Comparison of ENCODE assay signal across 8 cellular contexts in the genomic region with DNA sequence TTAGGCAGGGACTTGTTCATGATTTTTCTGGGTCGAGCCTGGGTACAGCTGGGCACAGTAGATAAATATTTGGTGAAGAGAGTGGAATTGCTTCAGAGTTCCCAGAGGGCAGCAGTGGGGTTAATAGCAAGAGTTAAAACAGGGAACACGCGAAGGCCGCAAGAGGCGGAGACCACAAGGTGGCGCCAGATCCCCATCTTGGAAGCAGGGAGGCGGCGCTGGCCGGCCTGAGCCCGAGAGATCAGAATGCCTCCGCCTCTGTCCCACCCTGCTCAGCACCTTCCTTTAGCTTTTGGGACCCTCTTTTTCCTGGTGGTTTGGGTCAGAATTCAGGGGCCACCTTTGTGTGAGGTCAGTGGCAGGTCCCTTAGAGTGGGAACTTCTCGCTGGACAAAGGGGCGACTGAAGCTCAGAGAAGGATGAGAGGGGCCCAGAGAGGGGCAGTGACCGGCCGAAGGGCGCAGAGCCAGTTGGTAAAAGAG. TPM values are rescaled to one million over a fixed set of nuclear protein-coding genes. Genes with fewer than 3 reads are reported as not detected.
DNase-seq lines count a peak whose midpoint lies in the region; ATAC-seq and TF ChIP-seq lines count a peak whose summit lies in the region.

No MANE protein-coding gene starts in this region.

- no peaks in the 10 kb centered on the region for H3K36me3 Mint-ChIP-seq in type B pancreatic cell

- no peaks in the 10 kb centered on the region for H3K9me3 ChIP-seq in SK-N-MC (ENCODE audit: low read depth, low read length)

- 0 out of 2 replicates have a peak overlapping the region, but pooled peaks have one; percentile 23 for H3K27ac ChIP-seq in SK-N-MC

- H3K4me3 ChIP-seq in SK-N-MC = no peak overlapping the region

- H3K36me3 ChIP-seq in SK-N-MC (ENCODE audit: insufficient read depth, low read length) = no peaks in the 10 kb centered on the region

- peaks cover 39% of the 10 kb centered on the region for H3K4me1 Mint-ChIP-seq in type B pancreatic cell (ENCODE audit: unreplicated experiment)

- peak; percentile 43 for DNase-seq in GF-D8 (lab: John Stamatoyannopoulos, UW)
- peak; percentile 82 to 83 for DNase-seq in Kasumi-1 (lab: John Stamatoyannopoulos, UW)
- peak; percentile 55 for DNase-seq in SK-N-MC (ENCODE audit: low read depth, low spot score)
- peak; percentile 71 to 91 (median 81) for DNase-seq in activated naive CD4-positive, alpha-beta T cell (lab: John Stamatoyannopoulos, UW)
- peak; percentile 74 for DNase-seq in globus pallidus (ENCODE audit: low spot score)
- peak; percentile 71 for DNase-seq in pons (ENCODE audit: low spot score)
- DNase-seq in type B pancreatic cell (ENCODE audit: extremely low spot score, unreplicated experiment) = peak; percentile 95

- no peak overlapping the region for H3K9ac ChIP-seq in SK-N-MC (ENCODE audit: insufficient read length)

- peak; percentile 98 for TF ChIP-seq CTCF in type B pancreatic cell (conservative IDR thresholded peaks at IDR 0.05)

- no peaks in the 10 kb centered on the region for H3K9me3 Mint-ChIP-seq in type B pancreatic cell

- H3K4me3 Mint-ChIP-seq in type B pancreatic cell = no peak overlapping the region

- peaks cover 3% of the 10 kb centered on the region for H3K27me3 Mint-ChIP-seq in type B pancreatic cell

- peak overlapping the region; percentile 78 for H3K27ac Mint-ChIP-seq in type B pancreatic cell

- ATAC-seq in HG02840 (IDR thresholded peaks at IDR 0.05; ENCODE audit: low FRiP score, unreplicated experiment) = no peak

RNA-seq across cellular contexts. Expression of gene PADI2, which starts 6.5 kb away (rescaled TPM):
- total RNA-seq in type B pancreatic cell (ENCODE audit: low replicate concordance) = 3.5 and 5.6 TPM in 2 replicates

Comparison
In these comparisons a context has a peak if more than half of its experiments do, and no peak if none do; other contexts are left out.
1. DNase-seq: peak in every context shown above with its lines; median percentile 95 in type B pancreatic cell; 82 in Kasumi-1; 81 in activated naive CD4-positive, alpha-beta T cell; 74 in globus pallidus; 71 in pons; 55 in SK-N-MC; 43 in GF-D8.